6 cellular contexts compared by ENCODE assay signal in the genomic region with DNA sequence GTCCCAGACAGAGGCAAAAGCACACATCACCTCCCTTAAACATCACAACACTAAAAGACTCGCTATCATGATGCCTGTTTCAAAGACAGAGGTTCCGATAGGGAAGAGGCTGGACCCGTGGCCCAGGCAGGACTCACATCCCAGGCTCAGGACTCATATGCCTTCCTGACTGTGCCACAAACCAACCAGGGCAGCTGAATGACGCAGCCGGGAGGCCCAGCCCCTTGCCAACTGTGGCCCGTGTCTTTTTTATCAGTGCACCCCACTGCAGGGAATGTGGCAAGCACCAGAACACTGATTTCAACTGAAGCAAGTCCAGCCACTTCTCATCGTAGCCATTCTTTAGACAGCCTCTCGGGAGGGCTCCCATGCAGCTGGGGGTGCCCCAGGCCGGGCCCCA.
"Had no signal": no experiment of that assay in that cellular context is flagged by ENCODE, and none has a peak within 500 bp of the region (broad histone marks: within the 10 kb centered on the region; RNA-seq: fewer than 3 reads in every experiment).

No MANE protein-coding gene starts in this region.

- H3K9me3 ChIP-seq: spleen, suprapubic skin, tibial artery, upper lobe of right lung had no signal

- H3K4me3 ChIP-seq: hepatocyte, suprapubic skin, tibial artery, upper lobe of right lung had no signal

- H3K27me3 ChIP-seq: hepatocyte had no signal

- DNase-seq: activated gamma-delta T cell had no signal

- H3K36me3 ChIP-seq: spleen, suprapubic skin, tibial artery, upper lobe of right lung had no signal

- H3K27ac ChIP-seq: hepatocyte, spleen, suprapubic skin, tibial artery, upper lobe of right lung had no signal

- H2AFZ ChIP-seq: hepatocyte had no signal

- H3K4me1 ChIP-seq: tibial artery, upper lobe of right lung had no signal
